Comparison of ENCODE assay signal across 21 cellular contexts in the genomic region with DNA sequence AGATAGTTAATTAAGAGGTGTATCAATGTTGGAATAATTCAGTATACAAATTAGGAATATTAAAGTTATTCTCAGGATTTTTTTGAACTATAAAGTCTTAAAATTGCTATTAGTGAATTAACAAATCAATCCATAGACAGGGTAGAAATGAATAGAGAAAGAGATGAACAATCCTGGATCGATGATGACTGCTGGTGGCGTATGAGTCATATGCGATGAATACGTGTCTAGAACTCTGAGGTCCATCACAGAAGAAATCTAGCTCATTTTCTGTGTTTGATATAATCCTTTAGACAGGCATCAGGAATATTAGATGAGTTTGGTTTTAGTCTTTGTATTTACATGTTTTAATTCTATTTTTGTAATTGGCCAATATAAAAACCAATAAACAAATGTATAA.
DNase-seq lines count a peak whose midpoint lies in the region; ATAC-seq, FAIRE-seq and TF ChIP-seq lines count a peak whose summit lies in the region.
"Had no signal": no experiment of that assay in that cellular context is flagged by ENCODE, and none has a peak within 500 bp of the region (broad histone marks: within the 10 kb centered on the region; RNA-seq: fewer than 3 reads in every experiment).

No MANE protein-coding gene starts in this region.

- TSS peak; percentile 89 for BruUV-seq in HCT116 (replicated peaks; lab: Mats Ljungman, UMichigan)

- H3K9me1 ChIP-seq in keratinocyte (ENCODE audit: control insufficient read depth, extremely low read depth, insufficient read depth, low read length): no peaks in the 10 kb centered on the region

- no peaks in the 10 kb centered on the region for H3K36me3 Mint-ChIP-seq in astrocyte (ENCODE audit: low read depth, unreplicated experiment)
- H3K36me3 Mint-ChIP-seq: CD4-positive, CD25-positive, alpha-beta regulatory T cell had no signal

- H3K27ac ChIP-seq in A549: peak overlapping the region; percentile 84 to 86
- H3K27ac ChIP-seq in HCT116 (ENCODE audit: low read depth, low read length): peak overlapping the region; percentile 57; the same call in 1 of the 2 replicates
- H3K27ac ChIP-seq in astrocyte (ENCODE audit: low read depth, low read length): peak overlapping the region; percentile 56
- peak overlapping the region; percentile 97 for H3K27ac ChIP-seq in keratinocyte (ENCODE audit: control insufficient read depth, insufficient read depth, low read length)
- H3K27ac ChIP-seq in prostate gland: no peak overlapping the region

- H3K27me3 ChIP-seq in HCT116 (ENCODE audit: insufficient read depth, low read length) (no peaks in the 10 kb centered on the region), astrocyte (ENCODE audit: insufficient read depth, low read length) (no peaks in the 10 kb centered on the region), keratinocyte (ENCODE audit: control insufficient read depth, extremely low read depth, insufficient read depth, low read length) (no peaks in the 10 kb centered on the region), prostate gland (replicated peaks; ENCODE audit: insufficient read depth) (no peaks in the 10 kb centered on the region)
- H3K27me3 ChIP-seq: MG63 had no signal

- H4K20me1 ChIP-seq in HCT116 (ENCODE audit: insufficient read depth) (no peaks in the 10 kb centered on the region), astrocyte (ENCODE audit: insufficient read depth, low read length) (no peaks in the 10 kb centered on the region), keratinocyte (ENCODE audit: control insufficient read depth, extremely low read depth, insufficient read depth, low read length) (no peaks in the 10 kb centered on the region)

- peak overlapping the region; percentile 59 for H2AFZ ChIP-seq in HCT116 (ENCODE audit: low read depth, low read length, poor library complexity, severe bottlenecking)
- H2AFZ ChIP-seq in astrocyte (ENCODE audit: low read depth, low read length): no peak overlapping the region
- H2AFZ ChIP-seq in keratinocyte (ENCODE audit: control insufficient read depth, low read length): no peak overlapping the region

- H3K9ac ChIP-seq in HCT116 (ENCODE audit: low read length): peak overlapping the region; percentile 42
- no peak overlapping the region for H3K9ac ChIP-seq in astrocyte (ENCODE audit: low read length)
- no peak overlapping the region for H3K9ac ChIP-seq in keratinocyte (ENCODE audit: control insufficient read depth, extremely low read depth, insufficient read depth, low read length)

- CTCF ChIA-PET in A549 (lab: Yijun Ruan, JAX): no interaction called here
- CTCF ChIA-PET in HCT116 (lab: Charles Lee): no interaction called here

- RAD21 ChIA-PET in HCT116 (lab: Charles Lee; ENCODE audit: low non-redundant PET in 1 of 2, low total read pairs in 2 of 2, uncharacterized antibody in 2 of 2, unreplicated experiment in 2 of 2): interaction anchor here in 1 of 2 experiments (0.6 kb wide), 1 partner anchor 96 kb away, joined by 5 read pairs; no protein-coding TSS in a partner anchor

- POLR2A ChIA-PET in A549 (lab: Yijun Ruan, JAX): interaction anchor here (1.0 kb wide), 1 partner anchor 13 kb away, joined by 6 read pairs; no protein-coding TSS in a partner anchor
- POLR2A ChIA-PET in HCT116 (lab: Charles Lee): no interaction called here

- no peaks in the 10 kb centered on the region for H3K27me3 Mint-ChIP-seq in astrocyte (ENCODE audit: low read depth, unreplicated experiment)
- H3K27me3 Mint-ChIP-seq: CD4-positive, CD25-positive, alpha-beta regulatory T cell had no signal

- H3K27ac Mint-ChIP-seq in astrocyte (ENCODE audit: unreplicated experiment): peak overlapping the region; percentile 100
- H3K27ac Mint-ChIP-seq: CD4-positive, CD25-positive, alpha-beta regulatory T cell had no signal

- H3K36me3 ChIP-seq in HCT116 (ENCODE audit: control insufficient read depth in 1 of 2, insufficient read depth in 2 of 2, low read length in 2 of 2): no peaks in the 10 kb centered on the region
- H3K36me3 ChIP-seq in astrocyte (ENCODE audit: insufficient read depth, low read length): peaks cover 35% of the 10 kb centered on the region
- no peaks in the 10 kb centered on the region for H3K36me3 ChIP-seq in keratinocyte (ENCODE audit: control insufficient read depth in 2 of 2, extremely low read depth in 1 of 2, insufficient read depth in 2 of 2, low read length in 2 of 2)
- no peaks in the 10 kb centered on the region for H3K36me3 ChIP-seq in prostate gland
- H3K36me3 ChIP-seq: MG63 had no signal

- FAIRE-seq in A549 (lab: Jason Lieb, UNC) (no peak), astrocyte (lab: Jason Lieb, UNC) (no peak), keratinocyte (lab: Jason Lieb, UNC) (no peak)
- FAIRE-seq: GM12878 had no signal

- no peak for TF ChIP-seq EP300 in A549 (IDR thresholded peaks at IDR 0.05)

- H3K79me2 ChIP-seq in HCT116 (ENCODE audit: insufficient read depth, low read length): no peaks in the 10 kb centered on the region
- H3K79me2 ChIP-seq in astrocyte (ENCODE audit: insufficient read depth, low read length): no peaks in the 10 kb centered on the region
- H3K79me2 ChIP-seq in keratinocyte (ENCODE audit: control insufficient read depth, insufficient read depth, low read length): no peaks in the 10 kb centered on the region

- H3K4me1 Mint-ChIP-seq in astrocyte (ENCODE audit: low read depth, unreplicated experiment): peaks cover 53% of the 10 kb centered on the region
- H3K4me1 Mint-ChIP-seq: CD4-positive, CD25-positive, alpha-beta regulatory T cell had no signal

- no peaks in the 10 kb centered on the region for H3K9me3 Mint-ChIP-seq in astrocyte (ENCODE audit: unreplicated experiment)
- H3K9me3 Mint-ChIP-seq: CD4-positive, CD25-positive, alpha-beta regulatory T cell had no signal

- H3K4me3 ChIP-seq in A549 (peak overlapping the region; percentile 12; the same call in 1 of the 3 replicates), HCT116 (replicated peaks in 1 of 2; ENCODE audit: low read depth in 1 of 2, low read length in 2 of 2) (peak overlapping the region in 1 of 2 experiments; percentile 22; a peak in 1 of 4 replicates), astrocyte (ENCODE audit: insufficient read depth, low read depth, low read length) (no peak overlapping the region), keratinocyte (ENCODE audit: control insufficient read depth in 2 of 3, extremely low read depth in 1 of 3, insufficient read depth in 2 of 3, low read depth in 1 of 3, low read length in 3 of 3) (no peak overlapping the region), prostate gland (no peak overlapping the region)
- H3K4me3 ChIP-seq: GM12878, MG63 had no signal

- TF ChIP-seq CTCF in A549 (IDR thresholded peaks at IDR 0.05): no peak
- TF ChIP-seq CTCF in HCT116 (IDR thresholded peaks at IDR 0.05 in 2 of 3, conservative IDR thresholded peaks at IDR 0.05 in 1 of 3; ENCODE audit: borderline replicate concordance in 1 of 3, insufficient read depth in 1 of 3, low read depth in 2 of 3, low read length in 2 of 3): no peak
- no peak for TF ChIP-seq CTCF in astrocyte (IDR thresholded peaks at IDR 0.05; ENCODE audit: insufficient read depth, low read depth, low read length)
- no peak for TF ChIP-seq CTCF in keratinocyte (optimal IDR thresholded peaks at IDR 0.05 in 1 of 3, IDR thresholded peaks at IDR 0.05 in 1 of 3, conservative IDR thresholded peaks at IDR 0.05 in 1 of 3; ENCODE audit: extremely low read depth in 1 of 3, insufficient read depth in 2 of 3, low read length in 3 of 3)
- no peak for TF ChIP-seq CTCF in prostate gland (IDR thresholded peaks at IDR 0.05)

- no peaks in the 10 kb centered on the region; the same call in 1 of the 2 replicates for H3K9me2 ChIP-seq in HCT116 (ENCODE audit: insufficient read depth)

- peak in 1 of 2 experiments; percentile 19 for DNase-seq in A549 (ENCODE audit: low read depth in 1 of 2, low spot score in 1 of 2)
- peak; percentile 51 for DNase-seq in HCT116 (ENCODE audit: low read depth, low spot score)
- DNase-seq in astrocyte (ENCODE audit: low read depth): no peak
- no peak for DNase-seq in keratinocyte (ENCODE audit: low read depth, low spot score)
- no peak for DNase-seq in prostate gland (ENCODE audit: low spot score)
- no peak for DNase-seq in AG08396 (ENCODE audit: low spot score)
- no peak for DNase-seq in cerebellum (ENCODE audit: low spot score)
- DNase-seq: 8988T; CD4-positive, CD25-positive, alpha-beta regulatory T cell; DMS79 treated with DMSO at 0.1 percent for 48 hours; Kasumi-1; MG63; NCI-H1417; NCI-H1694 treated with DMSO at 0.1 percent for 48 hours; NCI-H2081 treated with DMSO at 0.1 percent for 48 hours; NCI-H2171 treated with DMSO at 0.1 percent for 48 hours; NCI-H446; NCI-H526; OCI-M1; Right ventricle myocardium superior had no signal

- TF ChIP-seq RAD21 in A549 (conservative IDR thresholded peaks at IDR 0.05 in 1 of 2, IDR thresholded peaks at IDR 0.05 in 1 of 2) (no peak), HCT116 (IDR thresholded peaks at IDR 0.05; ENCODE audit: low read depth) (no peak)

- dilution Hi-C loops in keratinocyte (cut with MboI; ENCODE audit: extremely low pct_ligation_motif_present, low sequenced_read_pairs): no loop called here

- H3K4me2 ChIP-seq in A549 (peak overlapping the region; percentile 70), HCT116 (ENCODE audit: low read length) (peak overlapping the region; percentile 62), astrocyte (ENCODE audit: low read length) (no peak overlapping the region), keratinocyte (ENCODE audit: control insufficient read depth, extremely low read depth, insufficient read depth, low read depth, low read length) (no peak overlapping the region)

- WGBS in A549 (ENCODE audit: missing lambda C conversion rate): 9% methylated on average over 4 of the region's 4 CpGs
- 91% methylated on average over 4 of the region's 4 CpGs for WGBS in prostate gland

- TF ChIP-seq POLR2A in A549 (IDR thresholded peaks at IDR 0.05; ENCODE audit: low read length) (no peak), HCT116 (IDR thresholded peaks at IDR 0.05; ENCODE audit: borderline replicate concordance, extremely low read depth, insufficient read depth, insufficient read length) (no peak), prostate gland (IDR thresholded peaks at IDR 0.05) (no peak)

- H3K4me3 Mint-ChIP-seq in astrocyte (ENCODE audit: unreplicated experiment): peak overlapping the region; percentile 54
- H3K4me3 Mint-ChIP-seq: CD4-positive, CD25-positive, alpha-beta regulatory T cell had no signal

- H3K4me1 ChIP-seq in A549 (peaks cover 52% of the 10 kb centered on the region), HCT116 (ENCODE audit: control insufficient read depth in 1 of 2, insufficient read depth in 2 of 2, low read length in 2 of 2) (peaks cover 6 to 58% of the 10 kb centered on the region in 2 experiments), astrocyte (ENCODE audit: insufficient read depth, low read length) (peaks cover 29% of the 10 kb centered on the region), keratinocyte (ENCODE audit: control insufficient read depth, extremely low read depth, insufficient read depth, low read length) (peaks cover 23% of the 10 kb centered on the region), prostate gland (replicated peaks) (no peaks in the 10 kb centered on the region)

- intact Hi-C loops in HCT116 (cut with micrococcal nuclease) (no loop called here), prostate gland (cut with DNase I) (no loop called here)

- ATAC-seq in A549 (peak in 1 of 2 experiments; percentile 22; a peak in 1 of 6 replicates), HCT116 (peak; percentile 43; the same call in 1 of the 2 replicates)

- H3K9me3 ChIP-seq in A549: 0 out of 3 replicates have a peak, but pooled peaks cover 2% of the 10 kb centered on the region
- no peaks in the 10 kb centered on the region for H3K9me3 ChIP-seq in HCT116 (ENCODE audit: control insufficient read depth in 1 of 2, insufficient read depth in 1 of 2, low read depth in 1 of 2, low read length in 2 of 2)
- H3K9me3 ChIP-seq in astrocyte (ENCODE audit: insufficient read depth, low read depth, low read length): no peaks in the 10 kb centered on the region
- no peaks in the 10 kb centered on the region for H3K9me3 ChIP-seq in keratinocyte (ENCODE audit: control insufficient read depth, low read depth, low read length)
- no peaks in the 10 kb centered on the region for H3K9me3 ChIP-seq in prostate gland
- H3K9me3 ChIP-seq: MG63 had no signal

Comparison
In these comparisons a context has a peak if more than half of its experiments do, and no peak if none do; other contexts are left out.
1. H3K27ac ChIP-seq: peak in A549 (2 of 2), HCT116 (single experiment), astrocyte (single experiment) and keratinocyte (single experiment); none in prostate gland (0 of 2).
2. H3K4me2 ChIP-seq: peak in A549 (single experiment) and HCT116 (single experiment); none in astrocyte (single experiment) and keratinocyte (single experiment).